8 cellular contexts compared by ENCODE assay signal in the genomic region with DNA sequence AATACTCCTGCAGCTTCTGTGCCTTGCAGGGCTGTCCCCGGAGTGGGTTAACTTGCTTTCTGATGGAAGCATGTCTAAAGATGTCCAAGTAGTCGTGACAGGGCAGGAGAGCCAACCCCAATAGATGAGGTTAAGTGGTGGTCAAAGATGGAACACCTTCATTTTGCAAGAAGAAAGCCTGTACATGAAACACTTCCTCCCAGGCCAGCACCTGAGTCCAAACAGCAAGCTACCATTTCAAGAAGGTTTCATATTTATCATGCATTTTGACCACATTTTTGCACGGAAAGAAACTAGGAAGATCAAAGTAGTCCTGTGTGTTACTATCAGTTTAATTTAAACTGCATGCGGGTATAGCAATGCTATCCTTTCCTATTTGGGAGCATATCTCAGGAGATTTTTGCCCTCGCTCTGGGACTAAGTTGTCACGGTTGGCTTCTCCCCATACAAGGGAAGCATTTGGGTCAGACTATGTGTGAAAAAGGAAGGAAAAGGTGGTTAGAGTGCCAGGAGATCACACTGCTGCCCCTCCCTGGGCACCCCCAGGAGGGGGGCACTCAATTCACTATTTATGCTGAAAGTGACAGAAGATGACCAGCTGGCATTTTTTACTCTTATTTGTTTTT.
DNase-seq lines count a peak whose midpoint lies in the region; ATAC-seq and TF ChIP-seq lines count a peak whose summit lies in the region.

No MANE protein-coding gene starts in this region.

- no peak for TF ChIP-seq EP300 in stomach (IDR thresholded peaks at IDR 0.05)

- H3K4me1 ChIP-seq in heart left ventricle (peaks cover 0 to 29% (median 17%) of the 10 kb centered on the region in 12 donors), stomach (peaks cover 0 to 20% (median 8%) of the 10 kb centered on the region in 4 donors)

- no peaks in the 10 kb centered on the region for H3K9me3 Mint-ChIP-seq in dendritic cell treated with granulocyte-macrophage colony-stimulating factor and Interleukin-4, amounts not matched to agents 40 ng/mL and 50 ng/mL, for 4 days

- DNase-seq in heart left ventricle (no peak), cardiac septum (ENCODE audit: low spot score) (no peak), stomach (no peak), H4 (ENCODE audit: low spot score) (no peak), MV-4-11 (lab: John Stamatoyannopoulos, UW) (no peak), islet precursor cell (no peak)

- TF ChIP-seq CTCF in heart left ventricle (IDR thresholded peaks at IDR 0.05), result no peak
- no peak for TF ChIP-seq CTCF in stomach (IDR thresholded peaks at IDR 0.05)

- TF ChIP-seq POLR2A in heart left ventricle (IDR thresholded peaks at IDR 0.05) (no peak), stomach (IDR thresholded peaks at IDR 0.05) (no peak)

- no peaks in the 10 kb centered on the region for H3K27me3 Mint-ChIP-seq in dendritic cell treated with granulocyte-macrophage colony-stimulating factor and Interleukin-4, amounts not matched to agents 40 ng/mL and 50 ng/mL, for 4 days

- peak in 3 of 4 donors; percentile 12 to 15 (median 12) for ATAC-seq in heart left ventricle
- peak; percentile 41 for ATAC-seq in HG03175 (IDR thresholded peaks at IDR 0.05; ENCODE audit: unreplicated experiment)

- H3K4me3 ChIP-seq in heart left ventricle (peak overlapping the region; percentile 10 to 60 (median 44)), stomach (peak overlapping the region; percentile 18 to 41 (median 32))

- H3K36me3 ChIP-seq in heart left ventricle (no peaks in the 10 kb centered on the region), stomach (no peaks in the 10 kb centered on the region)

- H3K4me1 Mint-ChIP-seq in dendritic cell treated with granulocyte-macrophage colony-stimulating factor and Interleukin-4, amounts not matched to agents 40 ng/mL and 50 ng/mL, for 4 days (ENCODE audit: low read depth), result peaks cover 16% of the 10 kb centered on the region

- intact Hi-C loops in heart left ventricle (cut with DNase I) (loop anchor here in 4 of 10 donors (5.0 to 10.0 kb wide), 5 partner anchors 60 to 383 kb away; no protein-coding TSS in a partner anchor), cardiac septum (cut with DNase I) (no loop called here), stomach (cut with DNase I; ENCODE audit: low total_unique reads) (no loop called here)
- intact Hi-C loops in dendritic cell treated with granulocyte-macrophage colony-stimulating factor and Interleukin-4, amounts not matched to agents 40 ng/mL and 50 ng/mL, for 4 days (cut with micrococcal nuclease), result no loop called here

- no peaks in the 10 kb centered on the region for H3K9me3 ChIP-seq in heart left ventricle
- no peaks in the 10 kb centered on the region for H3K9me3 ChIP-seq in stomach

- no peaks in the 10 kb centered on the region for H3K27me3 ChIP-seq in heart left ventricle
- H3K27me3 ChIP-seq in stomach, result no peaks in the 10 kb centered on the region

- peak overlapping the region; percentile 65 for H3K4me3 Mint-ChIP-seq in dendritic cell treated with granulocyte-macrophage colony-stimulating factor and Interleukin-4, amounts not matched to agents 40 ng/mL and 50 ng/mL, for 4 days

- no peak overlapping the region for H3K27ac Mint-ChIP-seq in dendritic cell treated with granulocyte-macrophage colony-stimulating factor and Interleukin-4, amounts not matched to agents 40 ng/mL and 50 ng/mL, for 4 days

- H3K27ac ChIP-seq in heart left ventricle (peak overlapping the region in 6 of 12 donors; percentile 17 to 61 (median 46)), stomach (no peak overlapping the region)

- no peaks in the 10 kb centered on the region for H3K36me3 Mint-ChIP-seq in dendritic cell treated with granulocyte-macrophage colony-stimulating factor and Interleukin-4, amounts not matched to agents 40 ng/mL and 50 ng/mL, for 4 days (ENCODE audit: low read depth)

- WGBS in heart left ventricle, 4 donors, result 19 to 22% (median 22%) methylated on average over 6 of the region's 6 CpGs
- WGBS in stomach, 5 donors, result 40 to 50% (median 45%) methylated on average over 6 of the region's 6 CpGs
